In genomic region chr4:25925486-25926201, GRCh38 we compare ENCODE assay signal across 9 cellular contexts. TPM values are rescaled to one million over a fixed set of nuclear protein-coding genes. Genes with fewer than 3 reads are reported as not detected.
A peak's percentile ranks its signal among the peaks of the same experiment; 100 is the strongest.
DNase-seq lines count a peak whose midpoint lies in the region; ATAC-seq, FAIRE-seq and TF ChIP-seq lines count a peak whose summit lies in the region.
"Had no signal": no experiment of that assay in that cellular context is flagged by ENCODE, and none has a peak within 500 bp of the region (broad histone marks: within the 10 kb centered on the region; RNA-seq: fewer than 3 reads in every experiment).

No MANE protein-coding gene starts in this region.

- no peaks in the 10 kb centered on the region for H3F3A ChIP-seq in SK-N-SH (replicated peaks; ENCODE audit: insufficient read depth)
- H3F3A ChIP-seq in GM23338 (replicated peaks; ENCODE audit: low read depth) = no peaks in the 10 kb centered on the region

- POLR2A ChIA-PET in SK-N-SH (lab: Yijun Ruan, JAX) = interaction anchor here (0.8 kb wide), 1 partner anchor 461 kb away, joined by 3 read pairs; no protein-coding TSS in a partner anchor

- DNase-seq in SK-N-SH (peak; percentile 64), GM23338 (ENCODE audit: low spot score) (peak; percentile 76), NCI-H146 treated with DMSO at 0.1 percent for 48 hours (lab: John Stamatoyannopoulos, UW; ENCODE audit: unreplicated experiment) (peak; percentile 53), ascending aorta (ENCODE audit: low spot score in 2 of 2) (no peak), keratinocyte (ENCODE audit: low read depth, low spot score) (no peak), stomach (peak; percentile 42)

- H3K27me3 ChIP-seq in SK-N-SH (ENCODE audit: insufficient read depth) = no peaks in the 10 kb centered on the region
- H3K27me3 ChIP-seq in GM23338 (ENCODE audit: insufficient read depth) = no peaks in the 10 kb centered on the region
- no peaks in the 10 kb centered on the region for H3K27me3 ChIP-seq in ascending aorta
- no peaks in the 10 kb centered on the region for H3K27me3 ChIP-seq in keratinocyte (ENCODE audit: control insufficient read depth, extremely low read depth, insufficient read depth, low read length)
- no peaks in the 10 kb centered on the region for H3K27me3 ChIP-seq in stomach

- H3K9me3 Mint-ChIP-seq in GM23338 = no peaks in the 10 kb centered on the region
- H3K9me3 Mint-ChIP-seq: activated naive CD4-positive, alpha-beta T cell treated with anti-CD3 and anti-CD28 coated beads, Interleukin-2, amount 50 U/mL, for 72 hours had no signal

- TF ChIP-seq POLR2A in stomach (IDR thresholded peaks at IDR 0.05) = no peak

- no peaks in the 10 kb centered on the region for H3K9me1 ChIP-seq in keratinocyte (ENCODE audit: control insufficient read depth, extremely low read depth, insufficient read depth, low read length)

- CTCF ChIA-PET in SK-N-SH (lab: Yijun Ruan, JAX) = interaction anchor here (0.6 to 4.9 kb wide), 23 partner anchors 8 to 492 kb away, joined by 3 to 18 read pairs (median 4); partner anchors contain the start of gene SMIM20

- TF ChIP-seq CTCF in SK-N-SH (IDR thresholded peaks at IDR 0.05) = peak; percentile 52
- peak; percentile 81 to 85 for TF ChIP-seq CTCF in GM23338 (conservative IDR thresholded peaks at IDR 0.05; ENCODE audit: low read depth in 2 of 2)
- peak in 2 of 3 experiments; percentile 35 to 48 for TF ChIP-seq CTCF in ascending aorta (IDR thresholded peaks at IDR 0.05)
- peak; percentile 56 to 63 (median 57) for TF ChIP-seq CTCF in keratinocyte (optimal IDR thresholded peaks at IDR 0.05 in 1 of 3, IDR thresholded peaks at IDR 0.05 in 1 of 3, conservative IDR thresholded peaks at IDR 0.05 in 1 of 3; ENCODE audit: extremely low read depth in 1 of 3, insufficient read depth in 2 of 3, low read length in 3 of 3)
- peak in 3 of 7 experiments; percentile 21 to 38 (median 26) for TF ChIP-seq CTCF in stomach (IDR thresholded peaks at IDR 0.05)

- peaks cover 18% of the 10 kb centered on the region for H3K36me3 Mint-ChIP-seq in GM23338 (ENCODE audit: low read depth)

- no peaks in the 10 kb centered on the region for H3K9me3 ChIP-seq in SK-N-SH
- H3K9me3 ChIP-seq in ascending aorta = no peaks in the 10 kb centered on the region
- H3K9me3 ChIP-seq in keratinocyte (ENCODE audit: control insufficient read depth, low read depth, low read length) = no peaks in the 10 kb centered on the region
- H3K9me3 ChIP-seq in stomach = no peaks in the 10 kb centered on the region

- no peak overlapping the region for H3K4me3 Mint-ChIP-seq in GM23338

- H3K4me1 ChIP-seq in SK-N-SH (ENCODE audit: control insufficient read depth in 1 of 2, insufficient read depth in 2 of 2, low read depth in 1 of 2, low read length in 1 of 2) (no peaks in the 10 kb centered on the region; a peak in 3 of 4 replicates), GM23338 (ENCODE audit: insufficient read depth) (no peaks in the 10 kb centered on the region), ascending aorta (no peaks in the 10 kb centered on the region), keratinocyte (ENCODE audit: control insufficient read depth, extremely low read depth, insufficient read depth, low read length) (no peaks in the 10 kb centered on the region), stomach (peaks cover 0 to 27% (median 8%) of the 10 kb centered on the region in 4 donors)

- H3K9me2 ChIP-seq in SK-N-SH = no peaks in the 10 kb centered on the region
- H3K9me2 ChIP-seq in GM23338 (ENCODE audit: insufficient read depth) = no peaks in the 10 kb centered on the region

- H3K4me3 ChIP-seq in SK-N-SH (ENCODE audit: low read depth in 2 of 2, low read length in 1 of 2) (no peak overlapping the region), GM23338 (no peak overlapping the region), ascending aorta (no peak overlapping the region), keratinocyte (ENCODE audit: control insufficient read depth in 2 of 3, extremely low read depth in 1 of 3, insufficient read depth in 2 of 3, low read depth in 1 of 3, low read length in 3 of 3) (no peak overlapping the region), stomach (no peak overlapping the region)

- H3K27me3 Mint-ChIP-seq in GM23338 (ENCODE audit: insufficient read depth, low read depth, poor library complexity) = peaks cover 4% of the 10 kb centered on the region

- no peaks in the 10 kb centered on the region; the same call in 1 of the 2 replicates for H3K79me2 ChIP-seq in SK-N-SH (ENCODE audit: insufficient read depth)
- peaks cover 25% of the 10 kb centered on the region for H3K79me2 ChIP-seq in GM23338 (replicated peaks; ENCODE audit: insufficient read depth)
- no peaks in the 10 kb centered on the region for H3K79me2 ChIP-seq in keratinocyte (ENCODE audit: control insufficient read depth, insufficient read depth, low read length)

- H3K27ac ChIP-seq in SK-N-SH (ENCODE audit: low read depth in 2 of 2, low read length in 1 of 2) (no peak overlapping the region), GM23338 (ENCODE audit: low read depth) (peak overlapping the region; percentile 33), ascending aorta (no peak overlapping the region), keratinocyte (ENCODE audit: control insufficient read depth, insufficient read depth, low read length) (no peak overlapping the region), stomach (no peak overlapping the region)

- H3K9ac ChIP-seq in SK-N-SH (no peak overlapping the region), keratinocyte (ENCODE audit: control insufficient read depth, extremely low read depth, insufficient read depth, low read length) (no peak overlapping the region)

- TF ChIP-seq EP300 in SK-N-SH (IDR thresholded peaks at IDR 0.05; ENCODE audit: borderline replicate concordance in 1 of 2, low read depth in 1 of 2, low read length in 1 of 2) = no peak
- TF ChIP-seq EP300 in stomach (IDR thresholded peaks at IDR 0.05) = no peak

- no peak overlapping the region for H3K27ac Mint-ChIP-seq in GM23338
- H3K27ac Mint-ChIP-seq: activated naive CD4-positive, alpha-beta T cell treated with anti-CD3 and anti-CD28 coated beads, Interleukin-2, amount 50 U/mL, for 72 hours had no signal

- H4K20me1 ChIP-seq in SK-N-SH (ENCODE audit: insufficient read depth) (no peaks in the 10 kb centered on the region), GM23338 (replicated peaks; ENCODE audit: insufficient read depth) (peaks cover 4% of the 10 kb centered on the region), keratinocyte (ENCODE audit: control insufficient read depth, extremely low read depth, insufficient read depth, low read length) (no peaks in the 10 kb centered on the region)

- no peak overlapping the region for H2AFZ ChIP-seq in SK-N-SH (ENCODE audit: low read depth)
- no peak overlapping the region for H2AFZ ChIP-seq in GM23338
- H2AFZ ChIP-seq in keratinocyte (ENCODE audit: control insufficient read depth, low read length) = no peak overlapping the region

- H3K4me1 Mint-ChIP-seq in GM23338 = peaks cover 12% of the 10 kb centered on the region; the same call in 1 of the 3 replicates

- H3K36me3 ChIP-seq in SK-N-SH (replicated peaks in 1 of 2; ENCODE audit: control insufficient read depth in 1 of 2, insufficient read depth in 2 of 2, low read length in 1 of 2) (peaks cover 4 to 12% of the 10 kb centered on the region in 2 experiments), GM23338 (ENCODE audit: insufficient read depth) (no peaks in the 10 kb centered on the region), ascending aorta (no peaks in the 10 kb centered on the region), keratinocyte (ENCODE audit: control insufficient read depth in 2 of 2, extremely low read depth in 1 of 2, insufficient read depth in 2 of 2, low read length in 2 of 2) (no peaks in the 10 kb centered on the region), stomach (peaks cover 0 to 28% (median 15%) of the 10 kb centered on the region in 4 donors)

- peak; percentile 72 for TF ChIP-seq RAD21 in SK-N-SH (IDR thresholded peaks at IDR 0.05; ENCODE audit: low read length)

- dilution Hi-C loops in keratinocyte (cut with MboI; ENCODE audit: extremely low pct_ligation_motif_present, low sequenced_read_pairs) = no loop called here

- 78% methylated on average over 11 of the region's 11 CpGs for WGBS in SK-N-SH (ENCODE audit: low lambda C conversion rate)
- 47 to 65% (median 56%) methylated on average over 11 of the region's 11 CpGs for WGBS in stomach, 5 donors

- FAIRE-seq in keratinocyte (lab: Jason Lieb, UNC) = no peak

- intact Hi-C loops in ascending aorta (cut with DNase I) = no loop called here
- intact Hi-C loops in stomach (cut with DNase I; ENCODE audit: low total_unique reads) = no loop called here

- ATAC-seq in SK-N-SH treated with all-trans-retinoic acid at 6 μM for 48 hours (no peak), GM23338 (peak; percentile 86), GM19463 (IDR thresholded peaks at IDR 0.05; ENCODE audit: unreplicated experiment) (no peak)
- ATAC-seq: activated naive CD4-positive, alpha-beta T cell treated with anti-CD3 and anti-CD28 coated beads, Interleukin-2, amount 50 U/mL, for 72 hours had no signal

- H3K4me2 ChIP-seq in SK-N-SH = no peak overlapping the region
- no peak overlapping the region for H3K4me2 ChIP-seq in GM23338
- H3K4me2 ChIP-seq in keratinocyte (ENCODE audit: control insufficient read depth, extremely low read depth, insufficient read depth, low read depth, low read length) = no peak overlapping the region

TF ChIP-seq in SK-N-SH treated with all-trans-retinoic acid at 6 μM for 48 hours, 23 proteins besides CTCF, POLR2A, EP300 and RAD21 (continues in another document):
- TF ChIP-seq ZNF565 (CRISPR knock-in tag; conservative IDR thresholded peaks at IDR 0.05; ENCODE audit: low read depth) = no peak
- TF ChIP-seq RARB (CRISPR knock-in tag; IDR thresholded peaks at IDR 0.05) = no peak

TF ChIP-seq in GM23338, 12 proteins besides CTCF, POLR2A, EP300 and RAD21 (continues in another document):
- TF ChIP-seq POLR2AphosphoS5 (IDR thresholded peaks at IDR 0.05; ENCODE audit: low read depth) = no peak
- TF ChIP-seq ZNF331 (CRISPR knock-in tag; IDR thresholded peaks at IDR 0.05; ENCODE audit: low read depth) = no peak
- TF ChIP-seq NANOG (IDR thresholded peaks at IDR 0.05; ENCODE audit: borderline replicate concordance) = no peak

RNA-seq across cellular contexts. Expression of gene SMIM20, which starts 11.6 kb away (rescaled TPM):
- 39.2 and 39.4 TPM in 2 replicates for polyA plus RNA-seq in SK-N-SH (2012; rRNA removed)
- polyA plus RNA-seq in SK-N-SH (2012; cell fraction: cytosol; rRNA removed) = 56.0 and 63.8 TPM in 2 replicates
- polyA plus RNA-seq in SK-N-SH (2012; cell fraction: nucleus; rRNA removed) = 7.7 and 12.2 TPM in 2 replicates
- total RNA-seq in GM23338 (2014; rRNA removed; shearing (Covaris generic)) = 56.6 and 71.6 TPM in 2 replicates
- 68.3 and 82.9 TPM in 2 replicates for polyA plus RNA-seq in GM23338 (2016; fragmentation: Nextera tagmentation; extraction: Ambion mirVana)
- 5.7 TPM for total RNA-seq in ascending aorta
- polyA plus RNA-seq in keratinocyte = 19.6 to 29.5 TPM (median 20.3 TPM) in 3 replicates
- polyA plus RNA-seq in keratinocyte (2011; ENCODE audit: low read depth) = 44.6 TPM
- 19.7 and 34.7 TPM in 2 replicates for polyA plus RNA-seq in keratinocyte (2011; cell fraction: cytosol; rRNA removed)
- polyA plus RNA-seq in keratinocyte (2011; cell fraction: nucleus; rRNA removed) = 5.9 and 11.1 TPM in 2 replicates
- 27.6 and 29.7 TPM in 2 replicates for polyA plus RNA-seq in keratinocyte (2012; ENCODE audit: low replicate concordance)
- 1.6 to 3.2 TPM (median 1.7 TPM) in 3 replicates for polyA minus RNA-seq in keratinocyte
- polyA minus RNA-seq in keratinocyte (2011; cell fraction: cytosol; rRNA and poly(A)+ RNA removed) = 6.7 TPM
- 1.9 and 2.2 TPM in 2 replicates for polyA minus RNA-seq in keratinocyte (2011; cell fraction: nucleus; rRNA and poly(A)+ RNA removed)
- total RNA-seq in stomach = 10 to 100 TPM in 4 of 5 donors, not detected in 1; 19.4 to 85.3 (median 36.8) TPM
- 10 to 100 TPM; 43.8 to 85.1 (median 60.3) TPM for polyA plus RNA-seq in stomach

Comparison
In these comparisons a context has a peak if more than half of its experiments do, and no peak if none do; other contexts are left out.
1. DNase-seq: peak in SK-N-SH (single experiment), GM23338 (single experiment), NCI-H146 treated with DMSO at 0.1 percent for 48 hours (single experiment) and stomach (single experiment); none in ascending aorta (0 of 2) and keratinocyte (single experiment).